ENCODE assay signal across 8 cellular contexts in the genomic region with DNA sequence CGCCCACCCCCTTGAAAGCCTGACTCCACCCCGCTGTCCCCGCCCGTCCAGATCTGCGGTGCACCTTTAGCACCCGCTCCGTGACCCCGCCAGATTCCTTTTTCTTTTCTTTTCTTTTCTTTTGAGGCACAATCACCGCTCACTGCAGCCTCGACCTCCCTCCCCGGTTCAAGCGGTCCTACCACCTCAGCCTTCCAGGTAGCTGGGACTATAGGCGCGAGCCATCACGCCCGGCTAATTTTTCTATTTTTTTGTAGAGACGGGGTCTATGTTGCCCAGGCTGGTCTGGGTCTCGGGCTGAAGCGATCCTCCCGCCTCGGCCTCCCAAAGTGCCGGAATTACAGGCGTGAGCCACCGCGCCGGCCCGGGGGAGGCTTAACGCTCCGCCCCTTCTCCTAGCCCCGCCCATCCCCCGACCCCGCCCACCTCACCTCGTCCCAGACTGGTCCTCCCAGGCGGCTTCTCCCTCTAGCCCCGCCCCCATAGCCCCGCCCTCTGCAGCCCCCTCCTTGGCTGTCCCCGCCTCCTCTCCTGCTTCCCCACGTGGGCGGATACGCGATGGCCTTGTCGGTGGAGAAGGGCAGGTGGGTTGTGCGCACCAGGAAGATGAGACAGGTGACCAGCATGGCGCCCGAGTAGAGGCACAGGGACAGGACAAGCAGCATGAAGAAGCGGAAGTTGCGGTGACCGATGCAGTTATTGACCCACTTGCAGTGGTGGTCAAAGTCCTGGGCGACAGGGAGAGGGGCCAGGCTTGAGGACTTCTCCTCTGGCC. TPM values are rescaled to one million over a fixed set of nuclear protein-coding genes. Genes with fewer than 3 reads are reported as not detected.
A peak's percentile ranks its signal among the peaks of the same experiment; 100 is the strongest.
DNase-seq lines count a peak whose midpoint lies in the region; ATAC-seq and TF ChIP-seq lines count a peak whose summit lies in the region.

No MANE protein-coding gene starts in this region.

- peak; percentile 44 to 76 (median 63) for DNase-seq in CD8-positive, alpha-beta memory T cell
- DNase-seq in NCI-H187 treated with DMSO at 0.1 percent for 48 hours (lab: John Stamatoyannopoulos, UW) (peak; percentile 49), activated T-cell treated with anti-CD3 and anti-CD28 coated beads for 48 hours (ENCODE audit: low read depth) (peak; percentile 65), fibroblast of villous mesenchyme (ENCODE audit: low read depth) (peak; percentile 26), psoas muscle (peak; percentile 58 to 69)

- H3K9me3 ChIP-seq in CD8-positive, alpha-beta memory T cell (ENCODE audit: low read length), result no peaks in the 10 kb centered on the region
- H3K9me3 ChIP-seq in psoas muscle, result no peaks in the 10 kb centered on the region

- ATAC-seq in psoas muscle, result peak; percentile 39 to 77 (median 74)
- ATAC-seq in HG02571 (IDR thresholded peaks at IDR 0.05; ENCODE audit: unreplicated experiment), result no peak
- ATAC-seq in HG02973 (IDR thresholded peaks at IDR 0.05; ENCODE audit: unreplicated experiment), result no peak
- no peak for ATAC-seq in GM21360 (IDR thresholded peaks at IDR 0.05; ENCODE audit: unreplicated experiment)

- H3K36me3 ChIP-seq in CD8-positive, alpha-beta memory T cell (ENCODE audit: insufficient read depth, low read length), result no peaks in the 10 kb centered on the region
- H3K36me3 ChIP-seq in psoas muscle (ENCODE audit: insufficient read depth in 1 of 2, low read depth in 1 of 2), result no peaks in the 10 kb centered on the region

- peak overlapping the region; percentile 66 for H3K4me3 ChIP-seq in CD8-positive, alpha-beta memory T cell (ENCODE audit: low read length)
- peak overlapping the region; percentile 61 for H3K4me3 ChIP-seq in fibroblast of villous mesenchyme (ENCODE audit: low read depth, low read length)
- peak overlapping the region; percentile 53 for H3K4me3 ChIP-seq in psoas muscle

- H3K4me3 Mint-ChIP-seq in CD8-positive, alpha-beta memory T cell, result peak overlapping the region; percentile 81 to 91 (median 85)

- TF ChIP-seq CTCF in fibroblast of villous mesenchyme (IDR thresholded peaks at IDR 0.05; ENCODE audit: insufficient read depth, low read depth, low read length), result no peak
- TF ChIP-seq CTCF in psoas muscle (IDR thresholded peaks at IDR 0.05), result no peak

- H3K27me3 Mint-ChIP-seq in CD8-positive, alpha-beta memory T cell, result peaks cover 0 to 8% of the 10 kb centered on the region in 2 donors

- no peaks in the 10 kb centered on the region for H3K9me3 Mint-ChIP-seq in CD8-positive, alpha-beta memory T cell

- peaks cover 9% of the 10 kb centered on the region for H3K4me1 ChIP-seq in CD8-positive, alpha-beta memory T cell (ENCODE audit: insufficient read depth, low read length)
- no peaks in the 10 kb centered on the region for H3K4me1 ChIP-seq in psoas muscle

- CTCF ChIA-PET in CD8-positive, alpha-beta memory T cell (lab: Charles Lee), result interaction anchor here (2.2 kb wide), 1 partner anchor 11 kb away, joined by 20 read pairs; no protein-coding TSS in a partner anchor

- no peaks in the 10 kb centered on the region for H3K36me3 Mint-ChIP-seq in CD8-positive, alpha-beta memory T cell

- H3K27ac Mint-ChIP-seq in CD8-positive, alpha-beta memory T cell, result peak overlapping the region in 6 of 8 donors; percentile 61 to 83 (median 74)

- POLR2A ChIA-PET in CD8-positive, alpha-beta memory T cell (lab: Charles Lee), result no interaction called here

- H3K27me3 ChIP-seq in CD8-positive, alpha-beta memory T cell (ENCODE audit: insufficient read depth, low read length, poor library complexity, severe bottlenecking), result no peaks in the 10 kb centered on the region
- H3K27me3 ChIP-seq in psoas muscle (ENCODE audit: insufficient read depth in 3 of 3, low read length in 2 of 3), result peaks cover 0 to 5% (median 2%) of the 10 kb centered on the region in 3 donors

- peaks cover 9 to 19% (median 10%) of the 10 kb centered on the region in 3 donors for H3K4me1 Mint-ChIP-seq in CD8-positive, alpha-beta memory T cell

- H3K27ac ChIP-seq in CD8-positive, alpha-beta memory T cell (ENCODE audit: low read depth, low read length), result no peak overlapping the region
- H3K27ac ChIP-seq in psoas muscle, result no peak overlapping the region

- intact Hi-C loops in psoas muscle (cut with DNase I), result no loop called here

- 35 to 39% (median 37%) methylated on average over 45 to 49 of the region's 49 CpGs for WGBS in psoas muscle, 3 donors

RNA-seq across cellular contexts. Expression of a gene that starts 3.2 kb away (rescaled TPM):
- total RNA-seq in CD8-positive, alpha-beta memory T cell, result not detected
- not detected for polyA plus RNA-seq in CD8-positive, alpha-beta memory T cell
- total RNA-seq in fibroblast of villous mesenchyme (not detected in 2 replicates), psoas muscle (1 to 10 TPM in 1 of 4 donors, under 1 TPM in 2, not detected in 1; 0.38 to 1.1 (median 0.43) TPM)
- polyA plus RNA-seq in psoas muscle, result under 1 TPM in 2 of 3 donors, not detected in 1; 0.25 to 0.34 TPM

RNA-seq across cellular contexts. Expression of a gene that starts 8.3 kb away (rescaled TPM):
- total RNA-seq in CD8-positive, alpha-beta memory T cell, result not detected
- polyA plus RNA-seq in CD8-positive, alpha-beta memory T cell, result 1.1 TPM
- not detected in 2 replicates for total RNA-seq in fibroblast of villous mesenchyme
- total RNA-seq in psoas muscle, result under 1 TPM in 1 of 4 donors, not detected in 3; 0.39 TPM
- polyA plus RNA-seq in psoas muscle, result under 1 TPM; 0.31 to 0.44 (median 0.40) TPM

Comparison
In these comparisons a context has a peak if more than half of its experiments do, and no peak if none do; other contexts are left out.
1. ATAC-seq: peak in psoas muscle (4 of 4); none in HG02571 (single experiment), HG02973 (single experiment) and GM21360 (single experiment).
2. Peak in every context shown above with its lines, with median percentiles within 50 percentile points of each other: DNase-seq and H3K4me3 ChIP-seq.